16 cellular contexts compared by ENCODE assay signal in genomic region chr10:58810751-58811150, GRCh38.
A peak's percentile ranks its signal among the peaks of the same experiment; 100 is the strongest.
DNase-seq lines count a peak whose midpoint lies in the region; ATAC-seq and TF ChIP-seq lines count a peak whose summit lies in the region.
"Had no signal": no experiment of that assay in that cellular context is flagged by ENCODE, and none has a peak within 500 bp of the region (broad histone marks: within the 10 kb centered on the region; RNA-seq: fewer than 3 reads in every experiment).

No MANE protein-coding gene starts in this region.

- no peaks in the 10 kb centered on the region for H3K36me3 ChIP-seq in smooth muscle cell (ENCODE audit: low read depth)
- H3K36me3 ChIP-seq: BLaER1 had no signal

- 68% methylated on average over 2 of the region's 2 CpGs for WGBS in smooth muscle cell (ENCODE audit: low lambda C conversion rate)

- H3K4me2 ChIP-seq in smooth muscle cell: no peak overlapping the region
- H3K4me2 ChIP-seq: BLaER1 had no signal

- no peak overlapping the region for H3K27ac ChIP-seq in smooth muscle cell (ENCODE audit: low read depth)
- H3K27ac ChIP-seq: BLaER1 had no signal

- no peaks in the 10 kb centered on the region for H3K27me3 ChIP-seq in smooth muscle cell (ENCODE audit: low read depth)
- H3K27me3 ChIP-seq: BLaER1 had no signal

- no peak overlapping the region for H3K9ac ChIP-seq in smooth muscle cell (ENCODE audit: low read depth)
- H3K9ac ChIP-seq: BLaER1 had no signal

- TF ChIP-seq CTCF in epithelial cell of esophagus (IDR thresholded peaks at IDR 0.05; ENCODE audit: insufficient read depth, low read depth, low read length, missing control alignments): no peak
- TF ChIP-seq CTCF in nephron (IDR thresholded peaks at IDR 0.05; ENCODE audit: unreplicated experiment in 3 of 3): no peak
- TF ChIP-seq CTCF in smooth muscle cell (IDR thresholded peaks at IDR 0.05; ENCODE audit: borderline replicate concordance, insufficient read depth, poor library complexity, severe bottlenecking): no peak

- peaks cover 37% of the 10 kb centered on the region for H3K36me3 Mint-ChIP-seq in nephron (ENCODE audit: low read depth)
- H3K36me3 Mint-ChIP-seq: CD8-positive, alpha-beta memory T cell; IgD-negative memory B cell had no signal

- H3K27ac Mint-ChIP-seq in nephron: peak overlapping the region; percentile 44 to 63 (median 46)
- H3K27ac Mint-ChIP-seq: CD8-positive, alpha-beta memory T cell; IgD-negative memory B cell had no signal

- no peaks in the 10 kb centered on the region for H3K27me3 Mint-ChIP-seq in nephron (ENCODE audit: low read depth)
- H3K27me3 Mint-ChIP-seq: CD8-positive, alpha-beta memory T cell had no signal

- peaks cover 31% of the 10 kb centered on the region for H3K4me1 Mint-ChIP-seq in nephron
- H3K4me1 Mint-ChIP-seq: CD8-positive, alpha-beta memory T cell; IgD-negative memory B cell had no signal

- H3K79me2 ChIP-seq in smooth muscle cell (ENCODE audit: low read depth): no peaks in the 10 kb centered on the region

- no peak overlapping the region for H2AFZ ChIP-seq in smooth muscle cell (ENCODE audit: low read depth)

- H3K4me3 ChIP-seq in epithelial cell of esophagus (ENCODE audit: low read length): no peak overlapping the region
- H3K4me3 ChIP-seq in smooth muscle cell: no peak overlapping the region
- H3K4me3 ChIP-seq: BLaER1, GM12878 had no signal

- no peaks in the 10 kb centered on the region for H3K4me1 ChIP-seq in smooth muscle cell (ENCODE audit: low read depth)
- H3K4me1 ChIP-seq: BLaER1 had no signal

- no peak for ATAC-seq in HG03196 (IDR thresholded peaks at IDR 0.05; ENCODE audit: unreplicated experiment)
- ATAC-seq: GM12878, HCT116 had no signal

- no peaks in the 10 kb centered on the region for H3K9me3 ChIP-seq in smooth muscle cell (replicated peaks; ENCODE audit: low read depth)
- H3K9me3 ChIP-seq: BLaER1 had no signal

- H4K20me1 ChIP-seq in smooth muscle cell (ENCODE audit: low read depth): no peaks in the 10 kb centered on the region
- H4K20me1 ChIP-seq: BLaER1 had no signal

- DNase-seq in NCI-H69 (lab: John Stamatoyannopoulos, UW) (peak; percentile 49), epithelial cell of esophagus (ENCODE audit: low read depth) (peak; percentile 19), HuH-7.5 (ENCODE audit: low spot score) (no peak), smooth muscle cell (lab: John Stamatoyannopoulos, UW; ENCODE audit: unreplicated experiment) (no peak), NCI-H1105 treated with DMSO at 0.1 percent for 48 hours (lab: John Stamatoyannopoulos, UW) (no peak)
- DNase-seq: AML-193; Calu3; CD8-positive, alpha-beta memory T cell; DMS 273 treated with DMSO at 0.1 percent for 48 hours; DMS79 had no signal

- no peak overlapping the region for H3K4me3 Mint-ChIP-seq in nephron
- H3K4me3 Mint-ChIP-seq: CD8-positive, alpha-beta memory T cell; IgD-negative memory B cell had no signal

- no peaks in the 10 kb centered on the region for H3K9me3 Mint-ChIP-seq in nephron
- H3K9me3 Mint-ChIP-seq: IgD-negative memory B cell had no signal

- no peaks in the 10 kb centered on the region for H3F3A ChIP-seq in smooth muscle cell (ENCODE audit: low read depth)

Comparison
In these comparisons a context has a peak if more than half of its experiments do, and no peak if none do; other contexts are left out.
1. DNase-seq: peak in NCI-H69 (single experiment) and epithelial cell of esophagus (single experiment); none in HuH-7.5 (single experiment), smooth muscle cell (single experiment) and NCI-H1105 treated with DMSO at 0.1 percent for 48 hours (single experiment).